In genomic region chr4:38988353-38988752, GRCh38 we compare ENCODE assay signal across 10 cellular contexts. TPM values are rescaled to one million over a fixed set of nuclear protein-coding genes. Genes with fewer than 3 reads are reported as not detected.
DNase-seq lines count a peak whose midpoint lies in the region; ATAC-seq, FAIRE-seq and TF ChIP-seq lines count a peak whose summit lies in the region.
"Not testable (repeated sequence)": the region's sequence is repeated elsewhere in the genome, so short reads cannot be mapped to it uniquely, and the experiment has no call there.
"Had no signal": no experiment of that assay in that cellular context is flagged by ENCODE, and none has a peak within 500 bp of the region (broad histone marks: within the 10 kb centered on the region; RNA-seq: fewer than 3 reads in every experiment).

No MANE protein-coding gene starts in this region.

- H3K4me1 Mint-ChIP-seq in T-cell: peaks cover 36 to 43% (median 37%) of the 10 kb centered on the region in 3 donors
- H3K4me1 Mint-ChIP-seq in activated CD4-positive, alpha-beta T cell treated with anti-CD3 and anti-CD28 coated beads, Interleukin-2, amount 10 ng/mL, durations not matched to agents 24 days and 14 days: peaks cover 54% of the 10 kb centered on the region
- H3K4me1 Mint-ChIP-seq in stimulated activated naive CD8-positive, alpha-beta T cell treated with anti-CD3 and anti-CD28 coated beads, Interleukin-15, Interleukin-2, amounts not matched to agents 100 ng/mL and 50 ng/mL, for 24 hours (ENCODE audit: low read depth): peaks cover 37% of the 10 kb centered on the region

- H3K4me3 Mint-ChIP-seq in T-cell; stimulated activated naive CD8-positive, alpha-beta T cell treated with anti-CD3 and anti-CD28 coated beads, Interleukin-15, Interleukin-2, amounts not matched to agents 100 ng/mL and 50 ng/mL, for 24 hours: not testable (repeated sequence)
- H3K4me3 Mint-ChIP-seq in activated CD4-positive, alpha-beta T cell treated with anti-CD3 and anti-CD28 coated beads, Interleukin-2, amount 10 ng/mL, durations not matched to agents 24 days and 14 days: peak overlapping the region; percentile 2

- not testable (repeated sequence) for ATAC-seq in A549; T-cell (replicated peaks in 1 of 4)
- ATAC-seq in HCT116 (peak; percentile 97), K562 (peak; percentile 73)

- TF ChIP-seq RAD21 in A549 (conservative IDR thresholded peaks at IDR 0.05 in 1 of 2, IDR thresholded peaks at IDR 0.05 in 1 of 2); HCT116 (IDR thresholded peaks at IDR 0.05; ENCODE audit: low read depth); K562 (CRISPR knock-in tag; conservative IDR thresholded peaks at IDR 0.05 in 1 of 2, IDR thresholded peaks at IDR 0.05 in 1 of 2): not testable (repeated sequence)

- not testable (repeated sequence) for H3K36me3 ChIP-seq in HCT116 (ENCODE audit: control insufficient read depth in 1 of 2, insufficient read depth in 2 of 2, low read length in 2 of 2); K562 (ENCODE audit: control insufficient read depth, insufficient read depth, low read length)

- not testable (repeated sequence) for H3K4me3 ChIP-seq in A549; NB4 (ENCODE audit: low read depth, low read length); K562
- H3K4me3 ChIP-seq in HCT116 (replicated peaks in 1 of 2; ENCODE audit: low read depth in 1 of 2, low read length in 2 of 2): peak overlapping the region in 1 of 2 experiments; percentile 45; a peak in 2 of 4 replicates

- H3K4me1 ChIP-seq in A549; K562 (replicated peaks in 1 of 2; ENCODE audit: control insufficient read depth in 2 of 2, insufficient read depth in 2 of 2, low read length in 2 of 2): not testable (repeated sequence)
- H3K4me1 ChIP-seq in HCT116 (ENCODE audit: control insufficient read depth in 1 of 2, insufficient read depth in 2 of 2, low read length in 2 of 2): peaks cover 9 to 18% of the 10 kb centered on the region in 2 experiments

- not testable (repeated sequence) for H3K9me2 ChIP-seq in HCT116 (ENCODE audit: insufficient read depth)

- H3K27ac Mint-ChIP-seq in T-cell: peak overlapping the region; percentile 73 to 77
- H3K27ac Mint-ChIP-seq in activated CD4-positive, alpha-beta T cell treated with anti-CD3 and anti-CD28 coated beads, Interleukin-2, amount 10 ng/mL, durations not matched to agents 24 days and 14 days: peak overlapping the region; percentile 78
- peak overlapping the region; percentile 57 for H3K27ac Mint-ChIP-seq in stimulated activated naive CD8-positive, alpha-beta T cell treated with anti-CD3 and anti-CD28 coated beads, Interleukin-15, Interleukin-2, amounts not matched to agents 100 ng/mL and 50 ng/mL, for 24 hours

- DNase-seq in A549 (ENCODE audit: low read depth in 1 of 2, low spot score in 1 of 2); T-cell; activated CD4-positive, alpha-beta T cell treated with anti-CD3 and anti-CD28 coated beads, Interleukin-2, amount 10 ng/mL, durations not matched to agents 24 days and 14 days: not testable (repeated sequence)
- DNase-seq in HCT116 (ENCODE audit: low read depth, low spot score): peak; percentile 60
- peak; percentile 30 for DNase-seq in NB4 (ENCODE audit: low read depth)
- peak in 2 of 4 experiments; percentile 15 to 32 for DNase-seq in K562 (ENCODE audit: extremely low read depth in 1 of 4, low spot score in 3 of 4)
- peak; percentile 74 for DNase-seq in islet precursor cell

- H3K9me3 Mint-ChIP-seq in T-cell; activated CD4-positive, alpha-beta T cell treated with anti-CD3 and anti-CD28 coated beads, Interleukin-2, amount 10 ng/mL, durations not matched to agents 24 days and 14 days; stimulated activated naive CD8-positive, alpha-beta T cell treated with anti-CD3 and anti-CD28 coated beads, Interleukin-15, Interleukin-2, amounts not matched to agents 100 ng/mL and 50 ng/mL, for 24 hours: not testable (repeated sequence)

- RAD21 ChIA-PET in HCT116 (lab: Charles Lee; ENCODE audit: low non-redundant PET in 1 of 2, low total read pairs in 2 of 2, uncharacterized antibody in 2 of 2, unreplicated experiment in 2 of 2): not testable (repeated sequence)

- not testable (repeated sequence) for H3K27ac ChIP-seq in A549; K562 (ENCODE audit: extremely low read depth, low read depth, low read length)
- H3K27ac ChIP-seq in HCT116 (ENCODE audit: low read depth, low read length): peak overlapping the region; percentile 21

- H3K27me3 Mint-ChIP-seq in T-cell; activated CD4-positive, alpha-beta T cell treated with anti-CD3 and anti-CD28 coated beads, Interleukin-2, amount 10 ng/mL, durations not matched to agents 24 days and 14 days; stimulated activated naive CD8-positive, alpha-beta T cell treated with anti-CD3 and anti-CD28 coated beads, Interleukin-15, Interleukin-2, amounts not matched to agents 100 ng/mL and 50 ng/mL, for 24 hours: not testable (repeated sequence)

- POLR2A ChIA-PET in A549 (lab: Yijun Ruan, JAX): not testable (repeated sequence)
- POLR2A ChIA-PET in HCT116 (lab: Charles Lee) (interaction anchor here (0.7 kb wide), 1 partner anchor 10 kb away, joined by 3 read pairs; no protein-coding TSS in a partner anchor), T-cell (lab: Charles Lee) (interaction anchor here in 1 of 2 donors (0.6 kb wide), 1 partner anchor 15 kb away, joined by 5 read pairs; no protein-coding TSS in a partner anchor), K562 (lab: Yijun Ruan, JAX) (interaction anchor here (1.1 kb wide), 1 partner anchor 9 kb away, joined by 3 read pairs; no protein-coding TSS in a partner anchor)

- FAIRE-seq in A549 (lab: Jason Lieb, UNC): not testable (repeated sequence)
- peak; percentile 44 for FAIRE-seq in K562 (lab: Jason Lieb, UNC)

- TF ChIP-seq EP300 in A549 (IDR thresholded peaks at IDR 0.05); K562 (IDR thresholded peaks at IDR 0.05; ENCODE audit: low read length): not testable (repeated sequence)

- intact Hi-C loops in HCT116 (cut with micrococcal nuclease); activated CD4-positive, alpha-beta T cell treated with anti-CD3 and anti-CD28 coated beads, Interleukin-2, amount 10 ng/mL, durations not matched to agents 24 days and 14 days (cut with micrococcal nuclease); K562 (cut with micrococcal nuclease): not testable (repeated sequence)

- H3K9me1 ChIP-seq in K562 (ENCODE audit: control insufficient read depth, insufficient read depth, low read length): not testable (repeated sequence)

- TF ChIP-seq CTCF in A549 (IDR thresholded peaks at IDR 0.05); HCT116 (IDR thresholded peaks at IDR 0.05 in 2 of 3, conservative IDR thresholded peaks at IDR 0.05 in 1 of 3; ENCODE audit: borderline replicate concordance in 1 of 3, insufficient read depth in 1 of 3, low read depth in 2 of 3, low read length in 2 of 3); NB4 (IDR thresholded peaks at IDR 0.05; ENCODE audit: low read depth, low read length); K562 (IDR thresholded peaks at IDR 0.05 in 2 of 3, conservative IDR thresholded peaks at IDR 0.05 in 1 of 3; ENCODE audit: insufficient read depth in 2 of 3, low read depth in 1 of 3, low read length in 3 of 3): not testable (repeated sequence)

- peaks cover 42% of the 10 kb centered on the region for H3K36me3 Mint-ChIP-seq in T-cell
- peaks cover 61% of the 10 kb centered on the region for H3K36me3 Mint-ChIP-seq in activated CD4-positive, alpha-beta T cell treated with anti-CD3 and anti-CD28 coated beads, Interleukin-2, amount 10 ng/mL, durations not matched to agents 24 days and 14 days (ENCODE audit: low read depth)
- peaks cover 32% of the 10 kb centered on the region for H3K36me3 Mint-ChIP-seq in stimulated activated naive CD8-positive, alpha-beta T cell treated with anti-CD3 and anti-CD28 coated beads, Interleukin-15, Interleukin-2, amounts not matched to agents 100 ng/mL and 50 ng/mL, for 24 hours (ENCODE audit: low read depth)

- not testable (repeated sequence) for TF ChIP-seq POLR2A in A549 (IDR thresholded peaks at IDR 0.05; ENCODE audit: low read length); HCT116 (IDR thresholded peaks at IDR 0.05; ENCODE audit: borderline replicate concordance, extremely low read depth, insufficient read depth, insufficient read length); NB4 (IDR thresholded peaks at IDR 0.05; ENCODE audit: extremely low read depth, insufficient read length); K562 (conservative IDR thresholded peaks at IDR 0.05)

- H3K4me2 ChIP-seq in A549; K562 (ENCODE audit: insufficient read depth, low read length): not testable (repeated sequence)
- H3K4me2 ChIP-seq in HCT116 (ENCODE audit: low read length): peak overlapping the region; percentile 83

- 0 out of 2 replicates have a peak overlapping the region, but pooled peaks have one; percentile 31 for H3K9ac ChIP-seq in HCT116 (ENCODE audit: low read length)
- not testable (repeated sequence) for H3K9ac ChIP-seq in K562 (ENCODE audit: insufficient read depth in 1 of 2, low read depth in 2 of 2, low read length in 2 of 2)

- peak overlapping the region; percentile 97 for H2AFZ ChIP-seq in HCT116 (ENCODE audit: low read depth, low read length, poor library complexity, severe bottlenecking)
- peak overlapping the region; percentile 56 for H2AFZ ChIP-seq in K562 (ENCODE audit: low read depth, low read length)

- H3K27me3 ChIP-seq in HCT116 (ENCODE audit: insufficient read depth, low read length); K562 (ENCODE audit: control insufficient read depth in 2 of 2, insufficient read depth in 2 of 2, low read length in 2 of 2): not testable (repeated sequence)

- not testable (repeated sequence) for H3K79me2 ChIP-seq in HCT116 (ENCODE audit: insufficient read depth, low read length); K562 (ENCODE audit: control insufficient read depth, insufficient read depth, low read length)

- in situ Hi-C loops in K562 (cut with MboI): not testable (repeated sequence)

- 73% methylated on average over 7 of the region's 9 CpGs for WGBS in A549 (ENCODE audit: missing lambda C conversion rate)
- WGBS in K562 (ENCODE audit: insufficient coverage, low coverage, missing lambda C conversion rate): 54% methylated on average over 9 of the region's 9 CpGs

- not testable (repeated sequence) for H3K9me3 ChIP-seq in A549; HCT116 (ENCODE audit: control insufficient read depth in 1 of 2, insufficient read depth in 1 of 2, low read depth in 1 of 2, low read length in 2 of 2); K562 (replicated peaks; ENCODE audit: control insufficient read depth, insufficient read depth, low read depth, low read length)

- H4K20me1 ChIP-seq in HCT116 (ENCODE audit: insufficient read depth); K562 (replicated peaks; ENCODE audit: control insufficient read depth, insufficient read depth, low read length): not testable (repeated sequence)

- not testable (repeated sequence) for BruUV-seq in HCT116 (replicated peaks; lab: Mats Ljungman, UMichigan); K562 (replicated peaks; lab: Mats Ljungman, UMichigan)

- CTCF ChIA-PET in A549 (lab: Yijun Ruan, JAX): interaction anchor here (0.7 to 1.4 kb wide), 2 partner anchors 73 to 147 kb away, joined by 3 read pairs; no protein-coding TSS in a partner anchor
- CTCF ChIA-PET in HCT116 (lab: Charles Lee); K562 (lab: Yijun Ruan, JAX; ENCODE audit: low intra/inter-chr PET ratio): not testable (repeated sequence)
- CTCF ChIA-PET in T-cell (lab: Charles Lee): interaction anchor here (1.1 to 1.5 kb wide), 3 partner anchors 42 to 147 kb away, joined by 3 to 4 read pairs (median 3); no protein-coding TSS in a partner anchor

RNA-seq across cellular contexts. Expression of gene TMEM156, which starts 43.9 kb away (rescaled TPM):
- 38.5 and 45.1 TPM in 2 replicates for polyA plus RNA-seq in A549 (2011; rRNA removed)
- polyA plus RNA-seq in A549 (2012; cell fraction: cytosol; rRNA removed): 5.4 TPM in 2 replicates
- 1.1 and 1.9 TPM in 2 replicates for polyA plus RNA-seq in A549 (2012; cell fraction: nucleus; rRNA removed)
- 9.2 to 10.9 TPM (median 10.4 TPM) in 3 replicates for polyA plus RNA-seq in A549 (2017; fragmentation: RNase III; extraction: RNeasy Plus Mini Kit Qiagen cat#74134 plus additional on column Dnase treatment)
- polyA minus RNA-seq in A549 (2011; rRNA and poly(A)+ RNA removed): 4.4 and 5.7 TPM in 2 replicates
- total RNA-seq in HCT116 (2021; ENCODE audit: unreplicated experiment): 0.22 TPM
- polyA plus RNA-seq in HCT116 (2012): 0.03 TPM in 1 of 2 replicates, not detected in the other
- 10 to 100 TPM in 3 of 5 donors, 1 to 10 TPM in 2; 7.5 to 23.1 (median 12.5) TPM for total RNA-seq in T-cell
- 25.9 and 26.9 TPM in 2 replicates for total RNA-seq in activated CD4-positive, alpha-beta T cell treated with anti-CD3 and anti-CD28 coated beads, Interleukin-2, amount 10 ng/mL, durations not matched to agents 24 days and 14 days
- 3.8 and 11.7 TPM in 2 replicates for total RNA-seq in K562 (2011; cell fraction: chromatin; rRNA removed; ENCODE audit: low replicate concordance)
- total RNA-seq in K562 (2011; cell fraction: nucleolus; rRNA removed): 1.3 and 2.1 TPM in 2 replicates
- total RNA-seq in K562 (2011; cell fraction: nucleoplasm; rRNA removed): 5.1 and 6.9 TPM in 2 replicates
- 2.9 and 3.5 TPM in 2 replicates for total RNA-seq in K562 (2014; rRNA removed)
- total RNA-seq in K562 (2014; rRNA removed; fragmentation: Illumina TruSeq; extraction: Trizol): 7.6 and 9.2 TPM in 2 replicates
- total RNA-seq in K562 (2015; rRNA removed; fragmentation: Illumina TruSeq; extraction: Trizol): 8.3 and 9.6 TPM in 2 replicates
- 3.7 and 4.4 TPM in 2 replicates for total RNA-seq in K562 (2021)
- polyA plus RNA-seq in K562 (2011; rRNA removed): 5.0 and 9.6 TPM in 2 replicates
- polyA plus RNA-seq in K562 (2011; cell fraction: cytosol; rRNA removed): 0.51 and 4.6 TPM in 2 replicates
- polyA plus RNA-seq in K562 (2011; cell fraction: nucleus; rRNA removed): 1.5 and 2.5 TPM in 2 replicates
- 5.2 and 9.9 TPM in 2 replicates for polyA plus RNA-seq in K562 (2012)
- 7.4 and 7.6 TPM in 2 replicates for polyA plus RNA-seq in K562 (2014; fragmentation: Illumina TruSeq; extraction: Trizol)
- 1 to 10 TPM; 5.9 to 6.9 TPM for polyA plus RNA-seq in K562 (2014; fragmentation: Nextera tagmentation; extraction: Ambion mirVana)
- polyA plus RNA-seq in K562 (2014; rRNA removed): 4.7 and 6.4 TPM in 2 replicates
- 4.3 and 10.8 TPM in 2 replicates for polyA minus RNA-seq in K562 (2011; rRNA and poly(A)+ RNA removed)
- 1.1 and 1.8 TPM in 2 replicates for polyA minus RNA-seq in K562 (2011; cell fraction: cytosol; rRNA and poly(A)+ RNA removed)
- polyA minus RNA-seq in K562 (2011; cell fraction: nucleus; rRNA and poly(A)+ RNA removed): 2.0 and 6.6 TPM in 2 replicates
- total RNA-seq: A673, osteocyte had no signal
